Comparison of ENCODE assay signal across 14 cellular contexts in the genomic region with DNA sequence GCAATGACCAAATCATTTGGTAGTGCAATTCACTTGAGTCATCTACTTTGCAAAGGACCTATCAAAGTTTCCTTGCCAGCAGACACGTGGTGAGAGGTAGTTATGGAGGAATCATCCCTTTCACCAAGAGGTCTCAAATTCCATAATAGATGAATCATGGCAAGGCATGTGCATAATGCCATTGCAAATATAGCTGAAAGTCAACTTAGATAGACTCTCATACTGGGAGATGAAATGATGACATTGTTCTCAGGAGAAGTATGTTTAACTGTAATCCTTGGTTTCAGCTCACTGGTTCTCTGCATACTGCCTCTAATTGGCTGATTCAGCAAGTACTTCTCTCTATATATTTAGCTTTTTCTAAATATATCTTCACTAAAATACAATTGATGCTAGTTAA. TPM values are rescaled to one million over a fixed set of nuclear protein-coding genes. Genes with fewer than 3 reads are reported as not detected.
A peak's percentile ranks its signal among the peaks of the same experiment; 100 is the strongest.
DNase-seq lines count a peak whose midpoint lies in the region; ATAC-seq, FAIRE-seq and TF ChIP-seq lines count a peak whose summit lies in the region.
"Had no signal": no experiment of that assay in that cellular context is flagged by ENCODE, and none has a peak within 500 bp of the region (broad histone marks: within the 10 kb centered on the region; RNA-seq: fewer than 3 reads in every experiment).

No MANE protein-coding gene starts in this region.

- H3K36me3 ChIP-seq in breast epithelium (no peaks in the 10 kb centered on the region), H7 (replicated peaks; ENCODE audit: control insufficient read depth, insufficient read depth, low read length) (no peaks in the 10 kb centered on the region)
- H3K36me3 ChIP-seq: neutrophil had no signal

- H3K4me1 Mint-ChIP-seq in MCF 10A (ENCODE audit: insufficient read depth, unreplicated experiment) (peaks cover 6% of the 10 kb centered on the region), T-helper 17 cell (no peaks in the 10 kb centered on the region)
- H3K4me1 Mint-ChIP-seq: B cell had no signal

- H3K4me3 Mint-ChIP-seq in MCF 10A (ENCODE audit: unreplicated experiment) = no peak overlapping the region
- no peak overlapping the region for H3K4me3 Mint-ChIP-seq in T-helper 17 cell
- H3K4me3 Mint-ChIP-seq: activated CD8-positive, alpha-beta T cell treated with anti-CD3 and anti-CD28 coated beads, Interleukin-2, amount 10 ng/mL, durations not matched to agents 7 days and 5 days; B cell had no signal

- H3K4me3 ChIP-seq in breast epithelium (no peak overlapping the region), H7 (ENCODE audit: insufficient read depth, low read depth, low read length) (no peak overlapping the region)

- H3K27me3 ChIP-seq in breast epithelium (no peaks in the 10 kb centered on the region), H7 (ENCODE audit: control insufficient read depth, insufficient read depth, low read length) (no peaks in the 10 kb centered on the region)
- H3K27me3 ChIP-seq: neutrophil had no signal

- no peaks in the 10 kb centered on the region for H3K27me3 Mint-ChIP-seq in MCF 10A (ENCODE audit: insufficient read depth, unreplicated experiment)
- no peaks in the 10 kb centered on the region for H3K27me3 Mint-ChIP-seq in T-helper 17 cell
- H3K27me3 Mint-ChIP-seq: B cell had no signal

- H3K4me1 ChIP-seq in breast epithelium = no peaks in the 10 kb centered on the region

- peak; percentile 96 for ATAC-seq in esophagus mucosa
- no peak for ATAC-seq in T-helper 17 cell
- ATAC-seq: activated CD8-positive, alpha-beta T cell treated with anti-CD3 and anti-CD28 coated beads, Interleukin-2, amount 10 ng/mL, durations not matched to agents 7 days and 5 days; left colon had no signal

- no peak for FAIRE-seq in urothelium cell line (lab: Jason Lieb, UNC)

- no peaks in the 10 kb centered on the region for H3K9me3 Mint-ChIP-seq in MCF 10A (ENCODE audit: unreplicated experiment)

- no peak overlapping the region for H3K27ac ChIP-seq in breast epithelium
- H3K27ac ChIP-seq: neutrophil had no signal

- no peak for TF ChIP-seq CTCF in MCF 10A (IDR thresholded peaks at IDR 0.05; ENCODE audit: unreplicated experiment)
- TF ChIP-seq CTCF in breast epithelium (IDR thresholded peaks at IDR 0.05) = no peak

- H3K9me3 ChIP-seq in breast epithelium (peaks cover 0 to 6% of the 10 kb centered on the region in 2 donors), T-helper 17 cell (ENCODE audit: control insufficient read depth, low read length, poor library complexity, severe bottlenecking) (no peaks in the 10 kb centered on the region)
- H3K9me3 ChIP-seq: neutrophil had no signal

- H3K36me3 Mint-ChIP-seq in MCF 10A (ENCODE audit: insufficient read depth, unreplicated experiment) (no peaks in the 10 kb centered on the region), T-helper 17 cell (ENCODE audit: low read depth) (no peaks in the 10 kb centered on the region)

- POLR2A ChIA-PET in MCF 10A (lab: Yijun Ruan, JAX) = no interaction called here

- no TSS peak for BruUV-seq in MCF 10A (replicated peaks; lab: Mats Ljungman, UMichigan)

- DNase-seq in MCF 10A (ENCODE audit: unreplicated experiment) (peak; percentile 70), breast epithelium (ENCODE audit: low spot score in 2 of 2) (no peak), RKO (ENCODE audit: low spot score) (peak; percentile 83), urothelium cell line (ENCODE audit: low spot score) (peak; percentile 60), HuH-7.5 (ENCODE audit: low spot score) (no peak), H7 (no peak), T-helper 17 cell (no peak)
- DNase-seq: activated CD8-positive, alpha-beta T cell treated with anti-CD3 and anti-CD28 coated beads, Interleukin-2, amount 10 ng/mL, durations not matched to agents 7 days and 5 days; left colon; NCI-H345; stimulated activated CD4-positive, alpha-beta T cell treated with anti-CD3 and anti-CD28 coated beads, Interleukin-2, amount 100 ng/mL, for 48 hours had no signal

- CTCF ChIA-PET in MCF 10A (lab: Yijun Ruan, JAX) = no interaction called here

- TF ChIP-seq POLR2A in breast epithelium (IDR thresholded peaks at IDR 0.05) = no peak

- intact Hi-C loops in MCF 10A (cut with micrococcal nuclease) (loop anchor here (2.0 kb wide), 1 partner anchor 44 kb away; no protein-coding TSS in a partner anchor), breast epithelium (cut with DNase I; ENCODE audit: low total_unique reads) (no loop called here)

- H3K27ac Mint-ChIP-seq in MCF 10A (ENCODE audit: low read depth, unreplicated experiment) (no peak overlapping the region), T-helper 17 cell (no peak overlapping the region)
- H3K27ac Mint-ChIP-seq: activated CD8-positive, alpha-beta T cell treated with anti-CD3 and anti-CD28 coated beads, Interleukin-2, amount 10 ng/mL, durations not matched to agents 7 days and 5 days; B cell had no signal

RNA-seq across cellular contexts. Expression of a gene that starts 57.2 kb away (rescaled TPM):
- total RNA-seq in MCF 10A (2022) (0.16 and 0.32 TPM in 2 replicates), breast epithelium (100 to 1,000 TPM in 1 of 3 donors, 10 to 100 TPM in 2; 40.4 to 164 (median 57.4) TPM), esophagus mucosa (22.8 TPM), T-helper 17 cell (under 1 TPM; 0.07 to 0.34 TPM)
- 0.73 and 0.74 TPM in 2 replicates for total RNA-seq in H7 (2014; rRNA removed; shearing (Covaris generic))

Comparison
In these comparisons a context has a peak if more than half of its experiments do, and no peak if none do; other contexts are left out.
1. DNase-seq: peak in MCF 10A (single experiment), RKO (single experiment) and urothelium cell line (single experiment); none in breast epithelium (0 of 2), HuH-7.5 (single experiment), H7 (single experiment) and T-helper 17 cell (0 of 3).
2. RNA of a gene that starts 57.2 kb away (total RNA-seq): 40.4 to 164 TPM in breast epithelium and 22.8 TPM in esophagus mucosa (single experiment); 0.73 to 0.74 TPM in H7, 0.07 to 0.34 TPM in T-helper 17 cell and 0.16 to 0.32 TPM in MCF 10A; every median in the first group is over 10 times any median in the second.